ENCODE assay signal across 11 cellular contexts in genomic region chr4:26854701-26855100, GRCh38.
"Had no signal": no experiment of that assay in that cellular context is flagged by ENCODE, and none has a peak within 500 bp of the region (broad histone marks: within the 10 kb centered on the region; RNA-seq: fewer than 3 reads in every experiment).

No MANE protein-coding gene starts in this region.

- H3K9me3 ChIP-seq: left ventricle myocardium inferior, tibial nerve, uterus had no signal

- H3K27ac ChIP-seq: epithelial cell of prostate, left ventricle myocardium inferior, tibial nerve, uterus had no signal

- H3K36me3 ChIP-seq: left ventricle myocardium inferior, tibial nerve, uterus had no signal

- ATAC-seq: naive thymus-derived CD4-positive, alpha-beta T cell; stimulated activated memory B cell treated with anti-CD40 and anti-IgM and Interleukin-4, amounts not matched to agents 10 μg/mL and 1 μg/mL and 100 μg/mL, for 72 hours had no signal

- H3K4me3 ChIP-seq: left ventricle myocardium inferior, tibial nerve, uterus had no signal

- DNase-seq: activated CD4-positive, alpha-beta memory T cell treated with anti-CD3 and anti-CD28 coated beads, Interleukin-2, amount 10 ng/mL, durations not matched to agents 7 days and 5 days; activated CD4-positive, alpha-beta T cell treated with anti-CD3 and anti-CD28 coated beads for 4 hours; activated naive CD4-positive, alpha-beta T cell treated with anti-CD3 and anti-CD28 coated beads, Interleukin-2, amount 50 U/mL, for 16 hours; activated T-cell treated with anti-CD3 and anti-CD28 coated beads, Interleukin-2, amount 50 U/mL, for 24 hours; foreskin melanocyte; left ventricle myocardium inferior; naive thymus-derived CD4-positive, alpha-beta T cell; uterus had no signal
